22 cellular contexts compared by ENCODE assay signal in the genomic region with DNA sequence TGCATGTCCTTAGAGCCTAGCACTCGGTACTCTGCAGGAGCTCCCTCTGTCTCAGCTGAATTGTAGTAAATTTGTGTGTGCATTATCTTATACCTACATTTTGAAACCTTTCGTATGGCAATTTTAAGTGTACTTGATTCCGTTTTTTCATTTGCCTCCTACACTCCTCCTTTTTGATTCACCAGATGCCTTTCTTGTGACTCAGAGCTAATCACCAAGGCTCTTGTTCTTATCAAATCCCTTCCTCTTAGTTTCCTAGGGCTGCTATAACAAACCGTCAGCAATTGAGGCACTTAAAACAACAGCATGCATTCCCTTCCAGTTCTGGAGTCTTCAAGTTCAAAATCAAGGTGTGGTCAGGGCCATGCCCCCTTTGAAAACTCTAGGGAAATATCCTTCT.
DNase-seq lines count a peak whose midpoint lies in the region; ATAC-seq and TF ChIP-seq lines count a peak whose summit lies in the region.
"Had no signal": no experiment of that assay in that cellular context is flagged by ENCODE, and none has a peak within 500 bp of the region (broad histone marks: within the 10 kb centered on the region; RNA-seq: fewer than 3 reads in every experiment).

No MANE protein-coding gene starts in this region.

- H3K27me3 Mint-ChIP-seq in CD14-positive monocyte (ENCODE audit: low read depth in 3 of 3), result peaks cover 2 to 17% (median 10%) of the 10 kb centered on the region in 3 donors

- H3K9me3 Mint-ChIP-seq in CD14-positive monocyte, result peaks cover 0 to 2% (median 0%) of the 10 kb centered on the region in 7 donors
- H3K9me3 Mint-ChIP-seq: nephron progenitor cell; T-helper 2 cell treated with Interferon-gamma antibody and Interleukin-4, amounts not matched to agents 5 μg/mL and 100 μg/mL, for 36 hours; type B pancreatic cell had no signal

- no peaks in the 10 kb centered on the region for H3K4me1 Mint-ChIP-seq in CD14-positive monocyte
- H3K4me1 Mint-ChIP-seq: CD4-positive, CD25-positive, alpha-beta regulatory T cell had no signal

- in situ Hi-C loops in astrocyte of the spinal cord (cut with HindIII; ENCODE audit: low sequenced_read_pairs), result no loop called here

- H3K4me3 ChIP-seq in astrocyte of the spinal cord (ENCODE audit: low read depth, low read length), result no peak overlapping the region
- H3K4me3 ChIP-seq: coronary artery had no signal

- TF ChIP-seq CTCF in astrocyte of the spinal cord (IDR thresholded peaks at IDR 0.05; ENCODE audit: low read depth, low read length), result no peak
- no peak for TF ChIP-seq CTCF in CD14-positive monocyte (IDR thresholded peaks at IDR 0.05)

- intact Hi-C loops in CD14-positive monocyte (cut with micrococcal nuclease), result no loop called here

- no peak overlapping the region for H3K4me3 Mint-ChIP-seq in CD14-positive monocyte
- H3K4me3 Mint-ChIP-seq: CD4-positive, CD25-positive, alpha-beta regulatory T cell; T-helper 2 cell treated with Interferon-gamma antibody and Interleukin-4, amounts not matched to agents 5 μg/mL and 100 μg/mL, for 36 hours had no signal

- no peak overlapping the region for H3K27ac Mint-ChIP-seq in CD14-positive monocyte
- H3K27ac Mint-ChIP-seq: CD4-positive, CD25-positive, alpha-beta regulatory T cell; nephron progenitor cell; T-helper 2 cell treated with Interferon-gamma antibody and Interleukin-4, amounts not matched to agents 5 μg/mL and 100 μg/mL, for 36 hours; type B pancreatic cell had no signal

- DNase-seq in NCI-H82 (lab: John Stamatoyannopoulos, UW) (peak; percentile 49), NCI-H82 treated with DMSO at 0.1 percent for 48 hours (lab: John Stamatoyannopoulos, UW; ENCODE audit: unreplicated experiment) (no peak), astrocyte of the spinal cord (ENCODE audit: low read depth, low spot score) (peak; percentile 33), inferior parietal cortex (ENCODE audit: extremely low spot score) (peak; percentile 29), superior temporal gyrus (ENCODE audit: extremely low spot score) (peak; percentile 44), CD14-positive monocyte (ENCODE audit: low spot score) (no peak), NCI-H1092 (lab: John Stamatoyannopoulos, UW) (no peak)
- DNase-seq: 8988T; activated CD4-positive, CD25-positive, alpha-beta regulatory T cell treated with anti-CD3 and anti-CD28 coated beads, Interleukin-2, amount 50 U/mL, for 72 hours; CD4-positive, CD25-positive, alpha-beta regulatory T cell; DMS79; mesenchymal stem cell; MM.1S; NCI-H187; nephron progenitor cell; stimulated activated CD4-positive, alpha-beta T cell treated with anti-CD3 and anti-CD28 coated beads, Interleukin-15, amount 100 ng/mL, for 24 hours; stimulated activated naive CD4-positive, alpha-beta T cell had no signal

- no peak for ATAC-seq in GM19351 (IDR thresholded peaks at IDR 0.05; ENCODE audit: unreplicated experiment)
- ATAC-seq: HepG2 had no signal

- no peaks in the 10 kb centered on the region for H3K36me3 Mint-ChIP-seq in CD14-positive monocyte
- H3K36me3 Mint-ChIP-seq: CD4-positive, CD25-positive, alpha-beta regulatory T cell; type B pancreatic cell had no signal

Comparison
In these comparisons a context has a peak if more than half of its experiments do, and no peak if none do; other contexts are left out.
1. DNase-seq: peak in NCI-H82 (single experiment), astrocyte of the spinal cord (single experiment), inferior parietal cortex (single experiment) and superior temporal gyrus (single experiment); none in NCI-H82 treated with DMSO at 0.1 percent for 48 hours (single experiment), CD14-positive monocyte (single experiment) and NCI-H1092 (single experiment).